Comparison of ENCODE assay signal across 24 cellular contexts in genomic region chr17:64289652-64290051, GRCh38.
"Had no signal": no experiment of that assay in that cellular context is flagged by ENCODE, and none has a peak within 500 bp of the region (broad histone marks: within the 10 kb centered on the region; RNA-seq: fewer than 3 reads in every experiment).

No MANE protein-coding gene starts in this region.

- H3K9me3 ChIP-seq: mucosa of descending colon, right lobe of liver, testis had no signal

- H3K4me1 ChIP-seq: esophagus muscularis mucosa, foreskin keratinocyte, testis, transverse colon had no signal

- DNase-seq: activated B cell treated with CpG ODN at 0.5 μM for 24 hours; activated CD4-positive, alpha-beta T cell treated with anti-CD3 and anti-CD28 coated beads, Interleukin-2, amount 50 U/mL, for 1 hour; activated CD8-positive, alpha-beta T cell treated with anti-CD3 and anti-CD28 coated beads for 36 hours; activated naive CD8-positive, alpha-beta T cell treated with anti-CD3 and anti-CD28 coated beads, Interleukin-2, amount 50 U/mL, for 24 hours; activated T-cell treated with anti-CD3 and anti-CD28 coated beads, Interleukin-2, amount 50 U/mL, for 48 hours; amygdala; central memory CD4-positive, alpha-beta T cell; dermis blood vessel endothelial cell; effector CD4-positive, alpha-beta T cell; foreskin keratinocyte; kidney glomerular epithelial cell; mesendoderm; mucosa of descending colon; right lobe of liver; stimulated activated CD4-positive, alpha-beta T cell treated with anti-CD3 and anti-CD28 coated beads, Interleukin-12 subunit alpha, Interleukin-12 subunit beta, amount 100 ng/mL, for 4 hours; stimulated activated CD4-positive, alpha-beta T cell treated with anti-CD3 and anti-CD28 coated beads, Interleukin-4, amount 100 ng/mL, for 1 hour; stimulated activated naive CD8-positive, alpha-beta T cell treated with anti-CD3 and anti-CD28 coated beads, Interleukin-15, Interleukin-2, amounts not matched to agents 100 U/mL and 50 U/mL, for 24 hours; testis; transverse colon had no signal

- H3K4me3 ChIP-seq: esophagus muscularis mucosa, lung, mucosa of descending colon, right lobe of liver, skin epidermis, testis, transverse colon had no signal

- ATAC-seq: activated CD8-positive, alpha-beta T cell treated with anti-CD3 and anti-CD28 coated beads for 36 hours; activated naive CD8-positive, alpha-beta T cell treated with anti-CD3 and anti-CD28 coated beads, Interleukin-2, amount 50 U/mL, for 24 hours; foreskin keratinocyte; left lobe of liver; mucosa of descending colon; natural killer cell treated with Interleukin-12 subunit alpha and Interleukin-12 subunit beta and Interleukin-15 and Interleukin-18, amount 100 ng/mL, for 72 hours; right lobe of liver; stimulated activated naive CD8-positive, alpha-beta T cell treated with anti-CD3 and anti-CD28 coated beads, Interleukin-15, Interleukin-2, amounts not matched to agents 100 U/mL and 50 U/mL, for 24 hours had no signal

- H3K27ac ChIP-seq: esophagus muscularis mucosa, foreskin keratinocyte, right lobe of liver, skin epidermis, testis, transverse colon had no signal

- H3K27me3 ChIP-seq: esophagus muscularis mucosa, foreskin keratinocyte, right lobe of liver, testis, transverse colon had no signal

- H3K36me3 ChIP-seq: esophagus muscularis mucosa, right lobe of liver, transverse colon had no signal
